ENCODE assay signal across 14 cellular contexts in genomic region chr1:87812881-87813577, GRCh38.
DNase-seq lines count a peak whose midpoint lies in the region; ATAC-seq, FAIRE-seq and TF ChIP-seq lines count a peak whose summit lies in the region.
"Had no signal": no experiment of that assay in that cellular context is flagged by ENCODE, and none has a peak within 500 bp of the region (broad histone marks: within the 10 kb centered on the region; RNA-seq: fewer than 3 reads in every experiment).

No MANE protein-coding gene starts in this region.

- no peaks in the 10 kb centered on the region for H3K36me3 ChIP-seq in GM12878 (ENCODE audit: control insufficient read depth in 2 of 2, insufficient read depth in 2 of 2, low read length in 1 of 2)
- H3K36me3 ChIP-seq in sigmoid colon, result no peaks in the 10 kb centered on the region

- CTCF ChIA-PET in GM12878 (lab: Yijun Ruan, JAX), result no interaction called here

- no peak overlapping the region for H3K27ac Mint-ChIP-seq in stimulated activated naive CD8-positive, alpha-beta T cell treated with anti-CD3 and anti-CD28 coated beads, Interleukin-15, amount 100 ng/mL, for 72 hours
- H3K27ac Mint-ChIP-seq in natural killer cell, result no peak overlapping the region
- H3K27ac Mint-ChIP-seq: CD8-positive, alpha-beta T cell had no signal

- H3K27me3 ChIP-seq in GM12878 (replicated peaks in 1 of 2; ENCODE audit: control insufficient read depth in 2 of 2, insufficient read depth in 2 of 2, low read length in 1 of 2) (no peaks in the 10 kb centered on the region), sigmoid colon (no peaks in the 10 kb centered on the region)

- DNase-seq in GM12878 (ENCODE audit: low read depth, low spot score), result peak; percentile 12
- DNase-seq in stimulated activated naive CD8-positive, alpha-beta T cell treated with anti-CD3 and anti-CD28 coated beads, Interleukin-15, amount 100 ng/mL, for 72 hours, result no peak
- no peak for DNase-seq in natural killer cell
- no peak for DNase-seq in NCI-H2227 (lab: John Stamatoyannopoulos, UW; ENCODE audit: unreplicated experiment)
- no peak for DNase-seq in sigmoid colon
- DNase-seq: CD8-positive, alpha-beta T cell; NCI-H2171 had no signal

- no peaks in the 10 kb centered on the region for H4K20me1 ChIP-seq in GM12878 (ENCODE audit: control insufficient read depth, insufficient read depth)

- no peak for TF ChIP-seq RAD21 in GM12878 (IDR thresholded peaks at IDR 0.05; ENCODE audit: insufficient read depth, low read depth, low read length)

- H3K36me3 Mint-ChIP-seq in natural killer cell, result no peaks in the 10 kb centered on the region
- H3K36me3 Mint-ChIP-seq: CD8-positive, alpha-beta T cell had no signal

- intact Hi-C loops in GM12878 (cut with micrococcal nuclease; ENCODE audit: unreplicated experiment), result loop anchor here (5.0 kb wide), 1 partner anchor 481 kb away; no protein-coding TSS in a partner anchor
- intact Hi-C loops in natural killer cell (cut with micrococcal nuclease), result no loop called here
- intact Hi-C loops in sigmoid colon (cut with DNase I), result no loop called here

- no TSS peak for BruUV-seq in GM12878 (replicated peaks; lab: Mats Ljungman, UMichigan)

- H2AFZ ChIP-seq in GM12878 (ENCODE audit: control insufficient read depth, low read depth, low read length), result no peak overlapping the region

- H3K9me3 Mint-ChIP-seq in stimulated activated naive CD8-positive, alpha-beta T cell treated with anti-CD3 and anti-CD28 coated beads, Interleukin-15, amount 100 ng/mL, for 72 hours, result no peaks in the 10 kb centered on the region
- H3K9me3 Mint-ChIP-seq in natural killer cell, result no peaks in the 10 kb centered on the region
- H3K9me3 Mint-ChIP-seq: CD8-positive, alpha-beta T cell had no signal

- TF ChIP-seq CTCF in GM12878 (IDR thresholded peaks at IDR 0.05 in 2 of 3, conservative IDR thresholded peaks at IDR 0.05 in 1 of 3; ENCODE audit: control insufficient read depth in 2 of 3, extremely low read depth in 1 of 3, insufficient read depth in 1 of 3, low read depth in 3 of 3, low read length in 3 of 3), result no peak
- no peak for TF ChIP-seq CTCF in natural killer cell (IDR thresholded peaks at IDR 0.05)
- TF ChIP-seq CTCF in sigmoid colon (IDR thresholded peaks at IDR 0.05), result no peak

- H3K79me2 ChIP-seq in GM12878 (ENCODE audit: control insufficient read depth, insufficient read depth, low read length), result no peaks in the 10 kb centered on the region

- FAIRE-seq in GM12878 (lab: Jason Lieb, UNC), result no peak
- FAIRE-seq: astrocyte, endothelial cell of umbilical vein had no signal

- H3K4me3 ChIP-seq in GM12878 (no peak overlapping the region), sigmoid colon (no peak overlapping the region)
- H3K4me3 ChIP-seq: smooth muscle cell had no signal

- POLR2A ChIA-PET in GM12878 (lab: Charles Lee), result interaction anchor here (0.6 to 1.5 kb wide), 2 partner anchors 12 to 20 kb away, joined by 3 read pairs; no protein-coding TSS in a partner anchor

- in situ Hi-C loops in GM12878 (cut with MboI), result no loop called here

- no peak overlapping the region; the same call in 1 of the 2 replicates for H3K27ac ChIP-seq in GM12878 (ENCODE audit: control insufficient read depth, insufficient read depth)
- no peak overlapping the region for H3K27ac ChIP-seq in sigmoid colon

- no peak overlapping the region for H3K9ac ChIP-seq in GM12878 (ENCODE audit: control insufficient read depth, insufficient read depth, low read length)

- H3K4me1 ChIP-seq in GM12878 (ENCODE audit: control insufficient read depth, insufficient read depth, low read length), result no peaks in the 10 kb centered on the region; the same call in 1 of the 2 replicates
- peaks cover 0 to 33% (median 20%) of the 10 kb centered on the region in 4 donors for H3K4me1 ChIP-seq in sigmoid colon

- SMC1A ChIA-PET in GM12878 (lab: Charles Lee; ENCODE audit: uncharacterized antibody, unreplicated experiment), result interaction anchor here (0.8 kb wide), 1 partner anchor 18 kb away, joined by 3 read pairs; no protein-coding TSS in a partner anchor

- no peak overlapping the region for H3K4me2 ChIP-seq in GM12878 (ENCODE audit: control insufficient read depth, insufficient read depth)
- H3K4me2 ChIP-seq: smooth muscle cell had no signal

- 41% methylated on average over 6 of the region's 6 CpGs for WGBS in GM12878 (ENCODE audit: insufficient coverage, insufficient replicate concordance, low lambda C conversion rate, missing lambda C conversion rate)
- WGBS in sigmoid colon, 2 donors, result 76 to 88% methylated on average over 6 of the region's 6 CpGs

- ATAC-seq in GM18520 (IDR thresholded peaks at IDR 0.05; ENCODE audit: unreplicated experiment) (peak; percentile 69), GM21526 (IDR thresholded peaks at IDR 0.05; ENCODE audit: low FRiP score, unreplicated experiment) (peak; percentile 84), HG03108 (IDR thresholded peaks at IDR 0.05; ENCODE audit: unreplicated experiment) (peak; percentile 73), GM12878 (peak; percentile 89), natural killer cell (no peak)
- no peak for ATAC-seq in stimulated activated naive CD8-positive, alpha-beta T cell treated with anti-CD3 and anti-CD28 coated beads, Interleukin-15, amount 100 ng/mL, for 72 hours
- ATAC-seq: CD8-positive, alpha-beta T cell had no signal

- TF ChIP-seq POLR2A in GM12878 (IDR thresholded peaks at IDR 0.05; ENCODE audit: low read depth, low read length) (no peak), sigmoid colon (IDR thresholded peaks at IDR 0.05) (no peak)

- RAD21 ChIA-PET in GM12878 (lab: Charles Lee; ENCODE audit: unreplicated experiment), result no interaction called here

- no peaks in the 10 kb centered on the region for H3K27me3 Mint-ChIP-seq in stimulated activated naive CD8-positive, alpha-beta T cell treated with anti-CD3 and anti-CD28 coated beads, Interleukin-15, amount 100 ng/mL, for 72 hours
- no peaks in the 10 kb centered on the region for H3K27me3 Mint-ChIP-seq in natural killer cell (ENCODE audit: low read depth in 2 of 2)
- H3K27me3 Mint-ChIP-seq: IgD-negative memory B cell had no signal

- no peaks in the 10 kb centered on the region for H3K4me1 Mint-ChIP-seq in stimulated activated naive CD8-positive, alpha-beta T cell treated with anti-CD3 and anti-CD28 coated beads, Interleukin-15, amount 100 ng/mL, for 72 hours
- no peaks in the 10 kb centered on the region for H3K4me1 Mint-ChIP-seq in natural killer cell

- H3K9me3 ChIP-seq in GM12878 (replicated peaks; ENCODE audit: control insufficient read depth, insufficient read depth, low read length), result no peaks in the 10 kb centered on the region
- H3K9me3 ChIP-seq in sigmoid colon, result no peaks in the 10 kb centered on the region

- H3K4me3 Mint-ChIP-seq in stimulated activated naive CD8-positive, alpha-beta T cell treated with anti-CD3 and anti-CD28 coated beads, Interleukin-15, amount 100 ng/mL, for 72 hours, result no peak overlapping the region
- no peak overlapping the region for H3K4me3 Mint-ChIP-seq in natural killer cell
- H3K4me3 Mint-ChIP-seq: CD8-positive, alpha-beta T cell had no signal

- TF ChIP-seq EP300 in GM12878 (IDR thresholded peaks at IDR 0.05; ENCODE audit: borderline replicate concordance in 1 of 2, control insufficient read depth in 1 of 2, low read depth in 2 of 2, low read length in 2 of 2) (0 out of 4 replicates have a peak, but pooled peaks of 1 of the 2 experiments have one; percentile 39), sigmoid colon (IDR thresholded peaks at IDR 0.05) (no peak)

TF ChIP-seq in GM12878, 131 proteins besides CTCF, POLR2A, EP300 and RAD21 (continues in another document):
- TF ChIP-seq BCL11A (IDR thresholded peaks at IDR 0.05; ENCODE audit: low read depth, low read length), result peak; percentile 8; the same call in 1 of the 2 replicates
- TF ChIP-seq BCL3 (IDR thresholded peaks at IDR 0.05; ENCODE audit: borderline replicate concordance, insufficient read depth, low read depth, low read length, poor library complexity, severe bottlenecking), result peak; percentile 38
- 0 out of 2 replicates have a peak, but pooled peaks have one; percentile 12 for TF ChIP-seq RELB (IDR thresholded peaks at IDR 0.05; ENCODE audit: low read depth)
- TF ChIP-seq ATF2 (IDR thresholded peaks at IDR 0.05; ENCODE audit: low read length), result peak; percentile 62
- no peak for TF ChIP-seq ZBED1 (IDR thresholded peaks at IDR 0.05; ENCODE audit: borderline replicate concordance)

Comparison
In these comparisons a context has a peak if more than half of its experiments do, and no peak if none do; other contexts are left out.
1. ATAC-seq: peak in GM18520 (single experiment), GM21526 (single experiment), HG03108 (single experiment) and GM12878 (single experiment); none in stimulated activated naive CD8-positive, alpha-beta T cell treated with anti-CD3 and anti-CD28 coated beads, Interleukin-15, amount 100 ng/mL, for 72 hours (single experiment) and natural killer cell (0 of 3).